Comparison of ENCODE assay signal across 7 cellular contexts in genomic region chr11:107912415-107912814, GRCh38. TPM values are rescaled to one million over a fixed set of nuclear protein-coding genes. Genes with fewer than 3 reads are reported as not detected.
"Had no signal": no experiment of that assay in that cellular context is flagged by ENCODE, and none has a peak within 500 bp of the region (broad histone marks: within the 10 kb centered on the region; RNA-seq: fewer than 3 reads in every experiment).

No MANE protein-coding gene starts in this region.

RNA-seq across cellular contexts. Expression of gene RAB39A, which starts 15.8 kb away (rescaled TPM):
- total RNA-seq: activated naive CD4-positive, alpha-beta T cell treated with anti-CD3 and anti-CD28 coated beads for 36 hours; activated T-helper 1 cell treated with anti-CD3 and anti-CD28 coated beads, Interleukin-12 subunit alpha, Interleukin-12 subunit beta, Interleukin-2, Interleukin-4 antibody, amounts not matched to agents 30 ng/mL and 10 ng/mL and 1 ng/mL, durations not matched to agents 14 hours and 24 hours and 36 hours; activated T-helper 2 cell treated with anti-CD3 and anti-CD28 coated beads, Interferon-gamma antibody, Interleukin-2, Interleukin-4, amounts not matched to agents 10 μg/mL and 5 μg/mL and 100 μg/mL, durations not matched to agents 14 hours and 24 hours and 36 hours; ascending aorta; bronchial epithelial cell; chondrocyte had no signal
- polyA plus RNA-seq: cardiac muscle cell had no signal
